8 cellular contexts compared by ENCODE assay signal in the genomic region with DNA sequence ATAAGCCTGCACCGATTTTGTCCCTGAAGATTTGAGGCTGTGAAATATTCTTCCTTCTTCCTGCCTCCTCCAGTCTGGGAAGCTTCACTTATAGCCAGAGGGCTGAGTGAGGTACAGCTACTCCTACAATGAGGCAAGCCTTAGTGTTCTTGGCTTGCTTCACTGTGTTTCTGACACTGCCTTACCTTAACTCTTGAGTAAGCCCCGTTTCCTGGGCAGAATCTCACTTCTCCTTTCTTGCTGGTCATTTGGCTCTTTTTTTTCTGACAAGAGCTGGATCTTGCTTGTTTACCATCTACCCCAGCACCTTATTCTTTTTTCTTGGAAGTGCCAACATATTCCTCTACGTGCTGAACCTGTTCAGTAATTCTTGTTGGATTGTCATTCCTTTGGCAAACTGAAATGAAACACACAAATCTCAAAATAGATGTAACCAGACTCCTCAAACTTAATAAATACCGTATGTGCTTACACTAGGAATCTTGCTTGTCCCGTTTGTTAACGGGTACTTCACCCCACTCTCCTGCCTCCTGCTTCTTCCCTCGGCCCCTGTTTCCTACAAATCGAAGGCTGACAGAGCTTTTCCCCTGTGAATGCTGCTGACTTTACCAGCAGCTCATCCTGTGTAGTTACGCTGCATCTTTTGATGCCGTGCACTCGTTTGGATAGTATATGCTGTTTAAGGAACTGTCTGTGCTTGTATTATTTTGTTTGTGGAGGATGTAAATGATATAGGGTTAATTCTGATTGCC.
DNase-seq lines count a peak whose midpoint lies in the region; ATAC-seq, FAIRE-seq and TF ChIP-seq lines count a peak whose summit lies in the region.

No MANE protein-coding gene starts in this region.

- H3K18ac ChIP-seq in H1 (ENCODE audit: extremely low read depth, low read length), result no peak overlapping the region

- 0 out of 2 replicates have a peak overlapping the region, but pooled peaks have one; percentile 32 for H2AK5ac ChIP-seq in H1 (ENCODE audit: low read depth, low read length)

- DNase-seq in EH (ENCODE audit: low read depth) (peak; percentile 35), KBM-7 (peak; percentile 71), H1 (ENCODE audit: low read depth in 1 of 2, low spot score in 2 of 2) (peak in 1 of 2 experiments; percentile 23), skeletal muscle cell (ENCODE audit: low read depth) (peak; percentile 66), NCI-H510A treated with DMSO at 0.1 percent for 48 hours (lab: John Stamatoyannopoulos, UW) (no peak)
- DNase-seq in stimulated activated CD4-positive, alpha-beta T cell treated with anti-CD3 and anti-CD28 coated beads, Interleukin-15, amount 100 ng/mL, for 24 hours, result no peak
- no peak for DNase-seq in activated CD4-positive, CD25-positive, alpha-beta regulatory T cell (lab: John Stamatoyannopoulos, UW)

- POLR2A ChIA-PET in H1 (lab: Charles Lee; ENCODE audit: partially characterized antibody), result interaction anchor here (0.5 to 4.6 kb wide), 4 partner anchors 12 to 510 kb away, joined by 3 to 24 read pairs (median 3); no protein-coding TSS in a partner anchor

- no peak for TF ChIP-seq POLR2A in H1 (IDR thresholded peaks at IDR 0.05; ENCODE audit: control extremely low read depth in 1 of 2, low read depth in 2 of 2, low read length in 2 of 2)

- H4K20me1 ChIP-seq in H1 (replicated peaks in 1 of 2; ENCODE audit: control insufficient read depth in 1 of 2, insufficient read depth in 2 of 2, low read length in 2 of 2), result peaks cover 5 to 10% of the 10 kb centered on the region in 2 experiments

- H3K36me3 ChIP-seq in H1 (ENCODE audit: control insufficient read depth in 2 of 4, insufficient read depth in 4 of 4, low read length in 3 of 4), result no peaks in the 10 kb centered on the region

- peaks cover 4 to 98% of the 10 kb centered on the region in 2 experiments; a peak in 3 of 4 replicates for H3K79me2 ChIP-seq in H1 (ENCODE audit: control insufficient read depth in 1 of 2, insufficient read depth in 2 of 2, low read length in 2 of 2)

- FAIRE-seq in H1 (lab: Jason Lieb, UNC), result no peak

- WGBS in H1 (ENCODE audit: extremely low coverage in 1 of 2, insufficient coverage in 1 of 2, insufficient read length in 1 of 2, insufficient replicate concordance in 2 of 2, low coverage in 1 of 2, low lambda C conversion rate in 2 of 2, missing lambda C conversion rate in 1 of 2), 2 experiments, result 84% methylated on average over 11 of the region's 11 CpGs; no CpG with 5 or more reads in 1 of the 2 experiments

- H3K23me2 ChIP-seq in H1 (ENCODE audit: low read depth, low read length), result no peaks in the 10 kb centered on the region

- TF ChIP-seq CTCF in H1 (IDR thresholded peaks at IDR 0.05; ENCODE audit: control extremely low read depth in 1 of 3, insufficient read depth in 1 of 3, low read depth in 1 of 3, low read length in 3 of 3), result no peak

- H2BK20ac ChIP-seq in H1 (ENCODE audit: low read length), result no peak overlapping the region

- H3K79me1 ChIP-seq in H1 (ENCODE audit: low read depth, low read length), result peaks cover 16% of the 10 kb centered on the region

- H3K4me2 ChIP-seq in H1 (ENCODE audit: insufficient read depth in 1 of 2, low read depth in 2 of 2, low read length in 2 of 2), result no peak overlapping the region

- no peak overlapping the region for H3K4me3 ChIP-seq in H1 (ENCODE audit: extremely low read depth in 1 of 4, insufficient read depth in 2 of 4, low read depth in 3 of 4, low read length in 4 of 4)
- no peak overlapping the region for H3K4me3 ChIP-seq in skeletal muscle cell (ENCODE audit: low read depth, low read length)

- H3K27me3 ChIP-seq in H1 (replicated peaks in 1 of 4; ENCODE audit: control insufficient read depth in 3 of 4, extremely low read depth in 1 of 4, insufficient read depth in 3 of 4, low read length in 3 of 4), result no peaks in the 10 kb centered on the region

- H4K91ac ChIP-seq in H1 (replicated peaks; ENCODE audit: insufficient read length, low read length), result no peak overlapping the region

- no peak for TF ChIP-seq RAD21 in H1 (IDR thresholded peaks at IDR 0.05 in 1 of 2, conservative IDR thresholded peaks at IDR 0.05 in 1 of 2; ENCODE audit: low read depth in 2 of 2, low read length in 2 of 2)

- peaks cover 0 to 32% (median 14%) of the 10 kb centered on the region in 4 experiments for H3K4me1 ChIP-seq in H1 (replicated peaks in 1 of 4; ENCODE audit: control insufficient read depth in 3 of 4, insufficient read depth in 4 of 4, low read length in 3 of 4)

- no peak overlapping the region for H3K27ac ChIP-seq in H1 (ENCODE audit: low read depth, low read length)

- TF ChIP-seq EP300 in H1 (IDR thresholded peaks at IDR 0.05; ENCODE audit: borderline replicate concordance in 1 of 2, low read depth in 2 of 2, low read length in 2 of 2), result no peak

- H2AFZ ChIP-seq in H1 (ENCODE audit: low read length), result no peak overlapping the region

- H2BK15ac ChIP-seq in H1 (ENCODE audit: low read length), result no peak overlapping the region

- no peak overlapping the region for H4K5ac ChIP-seq in H1 (ENCODE audit: insufficient read length, low read depth, low read length)

- CTCF ChIA-PET in H1 (lab: Charles Lee; ENCODE audit: partially characterized antibody), result interaction anchor here (0.8 to 2.0 kb wide), 8 partner anchors 11 to 376 kb away, joined by 3 to 10 read pairs (median 4); no protein-coding TSS in a partner anchor

- in situ Hi-C loops in KBM-7 (cut with MboI; ENCODE audit: low pct_unique_long_range_greater_than_20kb, low sequenced_read_pairs), result no loop called here

- no peak overlapping the region for H2BK5ac ChIP-seq in H1 (ENCODE audit: low read depth, low read length)

- H3K9ac ChIP-seq in H1 (replicated peaks in 1 of 4; ENCODE audit: extremely low read depth in 1 of 4, low read depth in 3 of 4, low read length in 3 of 4), result no peak overlapping the region

- H3K23ac ChIP-seq in H1 (ENCODE audit: insufficient read length), result no peak overlapping the region

- ATAC-seq in GM21528 (IDR thresholded peaks at IDR 0.05; ENCODE audit: low FRiP score, unreplicated experiment), result peak; percentile 97

- H3K4ac ChIP-seq in H1 (replicated peaks; ENCODE audit: insufficient read length, low read depth, low read length), result no peak overlapping the region

- no peak overlapping the region for H4K8ac ChIP-seq in H1 (ENCODE audit: extremely low read depth, insufficient read depth, low read length)

- no peak overlapping the region for H3K14ac ChIP-seq in H1 (ENCODE audit: insufficient read length)

- no peaks in the 10 kb centered on the region for H3K9me3 ChIP-seq in H1 (ENCODE audit: insufficient read depth in 2 of 2, low read depth in 1 of 2, low read length in 1 of 2)

- H3K56ac ChIP-seq in H1 (replicated peaks; ENCODE audit: insufficient read length, low read depth, low read length), result no peak overlapping the region

- H2BK12ac ChIP-seq in H1 (ENCODE audit: low read depth, low read length), result no peak overlapping the region

- H2BK120ac ChIP-seq in H1 (replicated peaks; ENCODE audit: low read depth, low read length), result no peak overlapping the region

TF ChIP-seq in H1, 55 proteins besides CTCF, POLR2A, EP300 and RAD21 (continues in another document):
- TF ChIP-seq TAF7 (optimal IDR thresholded peaks at IDR 0.05; ENCODE audit: borderline replicate concordance, low read depth, low read length) (no peak), RFX5 (IDR thresholded peaks at IDR 0.05; ENCODE audit: borderline replicate concordance, low read depth, low read length) (no peak), CHD1 (IDR thresholded peaks at IDR 0.05; ENCODE audit: low read depth, low read length) (no peak)

Comparison
In these comparisons a context has a peak if more than half of its experiments do, and no peak if none do; other contexts are left out.
1. DNase-seq: peak in EH (single experiment), KBM-7 (single experiment) and skeletal muscle cell (single experiment); none in NCI-H510A treated with DMSO at 0.1 percent for 48 hours (single experiment), stimulated activated CD4-positive, alpha-beta T cell treated with anti-CD3 and anti-CD28 coated beads, Interleukin-15, amount 100 ng/mL, for 24 hours (single experiment) and activated CD4-positive, CD25-positive, alpha-beta regulatory T cell (0 of 4).